Comparison of ENCODE assay signal across 1 cellular context in genomic region chr5:173327948-173328895, GRCh38.
TF ChIP-seq lines count a peak whose summit lies in the region.

A gene with protein sequence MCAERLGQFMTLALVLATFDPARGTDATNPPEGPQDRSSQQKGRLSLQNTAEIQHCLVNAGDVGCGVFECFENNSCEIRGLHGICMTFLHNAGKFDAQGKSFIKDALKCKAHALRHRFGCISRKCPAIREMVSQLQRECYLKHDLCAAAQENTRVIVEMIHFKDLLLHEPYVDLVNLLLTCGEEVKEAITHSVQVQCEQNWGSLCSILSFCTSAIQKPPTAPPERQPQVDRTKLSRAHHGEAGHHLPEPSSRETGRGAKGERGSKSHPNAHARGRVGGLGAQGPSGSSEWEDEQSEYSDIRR (minus strand): TSS chr5:173328414. CDS start chr5:173328193, 221 bp downstream.

TF ChIP-seq in HepG2, 621 proteins besides CTCF, POLR2A, EP300 and RAD21 (continued from another document and continues in another):
- TF ChIP-seq UBTF (CRISPR knock-in tag; IDR thresholded peaks at IDR 0.05) (peak; percentile 78), SNAPC5 (CRISPR knock-in tag; IDR thresholded peaks at IDR 0.05; ENCODE audit: borderline replicate concordance) (peak; percentile 92), ZBTB14 (CRISPR knock-in tag; IDR thresholded peaks at IDR 0.05) (peak; percentile 45; the same call in 1 of the 2 replicates), NKX3-1 (CRISPR knock-in tag; IDR thresholded peaks at IDR 0.05) (peak; percentile 74), ATAD3A (CRISPR knock-in tag; IDR thresholded peaks at IDR 0.05) (no peak), SKIL (CRISPR knock-in tag; IDR thresholded peaks at IDR 0.05; ENCODE audit: borderline replicate concordance) (peak; percentile 66), ZSCAN25 (CRISPR knock-in tag; IDR thresholded peaks at IDR 0.05) (peak; percentile 47; the same call in 1 of the 2 replicates), TBP (CRISPR knock-in tag; IDR thresholded peaks at IDR 0.05) (no peak), SRSF4 (IDR thresholded peaks at IDR 0.05; ENCODE audit: low read depth, low read length, poor library complexity, severe bottlenecking) (no peak), NFAT5 (CRISPR knock-in tag; IDR thresholded peaks at IDR 0.05) (no peak), FUBP1 (CRISPR knock-in tag; IDR thresholded peaks at IDR 0.05; ENCODE audit: borderline replicate concordance) (no peak), FOXP1 (IDR thresholded peaks at IDR 0.05) (no peak), FOXP1 (CRISPR knock-in tag; IDR thresholded peaks at IDR 0.05) (peak; percentile 22; the same call in 1 of the 2 replicates), ZNF674 (CRISPR knock-in tag; IDR thresholded peaks at IDR 0.05; ENCODE audit: low read depth) (no peak), CREM (IDR thresholded peaks at IDR 0.05) (peak; percentile 51), CREM (CRISPR knock-in tag; IDR thresholded peaks at IDR 0.05) (no peak), PHF20 (CRISPR knock-in tag; IDR thresholded peaks at IDR 0.05) (no peak), HOXA7 (CRISPR knock-in tag; IDR thresholded peaks at IDR 0.05) (peak; percentile 93), ZNF234 (CRISPR knock-in tag; conservative IDR thresholded peaks at IDR 0.05) (0 out of 2 replicates have a peak, but pooled peaks have one; percentile 83), ZNF282 (IDR thresholded peaks at IDR 0.05; ENCODE audit: partially characterized antibody) (no peak), DMAP1 (CRISPR knock-in tag; IDR thresholded peaks at IDR 0.05) (peak; percentile 73), ZNF256 (CRISPR knock-in tag; conservative IDR thresholded peaks at IDR 0.05) (no peak), E2F2 (CRISPR knock-in tag; IDR thresholded peaks at IDR 0.05; ENCODE audit: borderline replicate concordance) (peak; percentile 79; the same call in 1 of the 2 replicates), ZNF383 (CRISPR knock-in tag; IDR thresholded peaks at IDR 0.05; ENCODE audit: borderline replicate concordance) (0 out of 2 replicates have a peak, but pooled peaks have one; percentile 67), ZNF839 (CRISPR knock-in tag; IDR thresholded peaks at IDR 0.05; ENCODE audit: borderline replicate concordance) (no peak), MXI1 (IDR thresholded peaks at IDR 0.05; ENCODE audit: borderline replicate concordance, low read depth, low read length) (peak; percentile 85; the same call in 1 of the 3 replicates), RNF2 (conservative IDR thresholded peaks at IDR 0.05; ENCODE audit: low read depth) (0 out of 2 replicates have a peak, but pooled peaks have one; percentile 23), ZNF784 (CRISPR knock-in tag; IDR thresholded peaks at IDR 0.05; ENCODE audit: borderline replicate concordance) (no peak), HOXA5 (CRISPR knock-in tag; IDR thresholded peaks at IDR 0.05) (peak; percentile 90; the same call in 1 of the 2 replicates), HNRNPUL1 (IDR thresholded peaks at IDR 0.05; ENCODE audit: low read depth, low read length) (no peak)
- TF ChIP-seq, protein P1, sequence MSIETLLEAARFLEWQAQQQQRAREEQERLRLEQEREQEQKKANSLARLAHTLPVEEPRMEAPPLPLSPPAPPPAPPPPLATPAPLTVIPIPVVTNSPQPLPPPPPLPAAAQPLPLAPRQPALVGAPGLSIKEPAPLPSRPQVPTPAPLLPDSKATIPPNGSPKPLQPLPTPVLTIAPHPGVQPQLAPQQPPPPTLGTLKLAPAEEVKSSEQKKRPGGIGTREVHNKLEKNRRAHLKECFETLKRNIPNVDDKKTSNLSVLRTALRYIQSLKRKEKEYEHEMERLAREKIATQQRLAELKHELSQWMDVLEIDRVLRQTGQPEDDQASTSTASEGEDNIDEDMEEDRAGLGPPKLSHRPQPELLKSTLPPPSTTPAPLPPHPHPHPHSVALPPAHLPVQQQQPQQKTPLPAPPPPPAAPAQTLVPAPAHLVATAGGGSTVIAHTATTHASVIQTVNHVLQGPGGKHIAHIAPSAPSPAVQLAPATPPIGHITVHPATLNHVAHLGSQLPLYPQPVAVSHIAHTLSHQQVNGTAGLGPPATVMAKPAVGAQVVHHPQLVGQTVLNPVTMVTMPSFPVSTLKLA (IDR thresholded peaks at IDR 0.05), result peak; percentile 58
- TF ChIP-seq, protein P2, sequence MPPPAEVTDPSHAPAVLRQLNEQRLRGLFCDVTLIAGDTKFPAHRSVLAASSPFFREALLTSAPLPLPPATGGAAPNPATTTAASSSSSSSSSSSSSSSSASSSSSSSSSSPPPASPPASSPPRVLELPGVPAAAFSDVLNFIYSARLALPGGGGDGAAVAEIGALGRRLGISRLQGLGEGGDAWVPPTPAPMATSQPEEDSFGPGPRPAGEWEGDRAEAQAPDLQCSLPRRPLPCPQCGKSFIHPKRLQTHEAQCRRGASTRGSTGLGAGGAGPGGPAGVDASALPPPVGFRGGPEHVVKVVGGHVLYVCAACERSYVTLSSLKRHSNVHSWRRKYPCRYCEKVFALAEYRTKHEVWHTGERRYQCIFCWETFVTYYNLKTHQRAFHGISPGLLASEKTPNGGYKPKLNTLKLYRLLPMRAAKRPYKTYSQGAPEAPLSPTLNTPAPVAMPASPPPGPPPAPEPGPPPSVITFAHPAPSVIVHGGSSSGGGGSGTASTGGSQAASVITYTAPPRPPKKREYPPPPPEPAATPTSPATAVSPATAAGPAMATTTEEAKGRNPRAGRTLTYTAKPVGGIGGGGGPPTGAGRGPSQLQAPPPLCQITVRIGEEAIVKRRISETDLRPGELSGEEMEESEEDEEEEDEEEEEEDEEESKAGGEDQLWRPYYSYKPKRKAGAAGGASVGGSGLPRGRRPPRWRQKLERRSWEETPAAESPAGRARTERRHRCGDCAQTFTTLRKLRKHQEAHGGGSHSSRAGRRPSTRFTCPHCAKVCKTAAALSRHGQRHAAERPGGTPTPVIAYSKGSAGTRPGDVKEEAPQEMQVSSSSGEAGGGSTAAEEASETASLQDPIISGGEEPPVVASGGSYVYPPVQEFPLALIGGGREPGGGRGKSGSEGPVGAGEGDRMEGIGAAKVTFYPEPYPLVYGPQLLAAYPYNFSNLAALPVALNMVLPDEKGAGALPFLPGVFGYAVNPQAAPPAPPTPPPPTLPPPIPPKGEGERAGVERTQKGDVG (CRISPR knock-in tag; IDR thresholded peaks at IDR 0.05; ENCODE audit: borderline replicate concordance), result no peak
- TF ChIP-seq, protein P3, sequence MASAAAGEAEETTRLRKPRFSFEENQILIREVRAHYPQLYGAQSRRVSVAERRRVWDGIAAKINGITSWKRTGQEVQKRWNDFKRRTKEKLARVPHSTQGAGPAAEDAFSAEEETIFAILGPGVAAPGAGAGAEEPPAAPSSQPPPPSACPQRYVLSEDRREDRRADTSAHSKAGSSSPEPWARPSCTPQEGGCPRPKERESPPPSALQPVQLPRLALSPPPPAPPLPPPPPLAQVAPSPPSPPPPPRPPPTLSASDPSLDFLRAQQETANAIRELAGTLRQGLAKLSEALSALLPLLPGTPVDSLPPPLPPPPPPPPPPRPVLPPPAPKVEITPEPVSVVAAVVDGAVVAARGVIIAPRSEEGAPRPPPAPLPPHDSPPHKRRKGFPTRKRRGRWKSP (CRISPR knock-in tag; IDR thresholded peaks at IDR 0.05), result no peak; the same call in none of the 2 replicates
